ENCODE assay signal across 1 cellular context in the genomic region with DNA sequence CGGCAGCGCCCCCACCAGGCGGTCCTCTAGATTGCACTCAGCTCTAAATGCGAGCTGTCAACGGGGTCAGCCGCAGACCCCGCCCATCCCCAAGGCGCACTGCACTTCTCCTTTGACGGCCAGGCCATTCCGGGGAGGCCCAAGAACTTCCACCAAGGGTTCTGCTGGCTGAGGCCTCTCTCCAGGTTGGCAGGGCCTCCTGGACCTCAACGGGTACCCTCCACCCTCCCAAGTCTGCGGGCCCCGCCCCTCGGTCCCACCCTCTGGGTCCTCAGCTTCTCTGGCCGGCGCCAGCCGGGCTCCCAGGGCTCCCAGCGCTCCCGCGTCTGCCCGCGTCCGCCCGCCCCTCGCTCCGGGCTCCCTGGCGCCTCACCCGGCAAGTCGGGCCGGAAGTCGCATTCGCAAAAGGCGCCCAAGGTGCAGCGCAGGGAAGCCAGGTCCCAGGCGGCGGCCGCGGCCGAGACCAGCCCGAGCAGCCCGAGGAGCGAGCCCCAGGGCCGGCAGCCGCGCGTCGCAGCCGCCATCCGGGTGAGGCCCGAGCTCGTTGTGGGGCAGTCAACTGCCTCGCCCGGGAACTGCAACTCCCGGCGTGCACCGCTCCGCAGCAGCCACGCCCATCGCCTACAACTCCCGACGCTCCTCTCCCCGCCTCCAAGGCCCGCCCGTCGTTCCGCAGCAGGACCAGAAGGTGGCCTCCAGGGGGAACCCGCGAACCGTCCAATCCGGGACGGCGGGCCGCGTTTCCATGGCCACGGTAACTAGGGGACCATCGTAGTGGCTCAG.
TF ChIP-seq lines count a peak whose summit lies in the region.

A gene (minus strand): TSS at position 548 of the 783 bp plus-strand sequence. CDS start 24 bp downstream, at position 524.

TF ChIP-seq in K562, 482 proteins besides CTCF, POLR2A, EP300 and RAD21 (continued from another document and continues in another):
- TF ChIP-seq, protein P1, sequence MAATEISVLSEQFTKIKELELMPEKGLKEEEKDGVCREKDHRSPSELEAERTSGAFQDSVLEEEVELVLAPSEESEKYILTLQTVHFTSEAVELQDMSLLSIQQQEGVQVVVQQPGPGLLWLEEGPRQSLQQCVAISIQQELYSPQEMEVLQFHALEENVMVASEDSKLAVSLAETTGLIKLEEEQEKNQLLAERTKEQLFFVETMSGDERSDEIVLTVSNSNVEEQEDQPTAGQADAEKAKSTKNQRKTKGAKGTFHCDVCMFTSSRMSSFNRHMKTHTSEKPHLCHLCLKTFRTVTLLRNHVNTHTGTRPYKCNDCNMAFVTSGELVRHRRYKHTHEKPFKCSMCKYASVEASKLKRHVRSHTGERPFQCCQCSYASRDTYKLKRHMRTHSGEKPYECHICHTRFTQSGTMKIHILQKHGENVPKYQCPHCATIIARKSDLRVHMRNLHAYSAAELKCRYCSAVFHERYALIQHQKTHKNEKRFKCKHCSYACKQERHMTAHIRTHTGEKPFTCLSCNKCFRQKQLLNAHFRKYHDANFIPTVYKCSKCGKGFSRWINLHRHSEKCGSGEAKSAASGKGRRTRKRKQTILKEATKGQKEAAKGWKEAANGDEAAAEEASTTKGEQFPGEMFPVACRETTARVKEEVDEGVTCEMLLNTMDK (IDR thresholded peaks at IDR 0.05; ENCODE audit: borderline replicate concordance, insufficient read depth, low read depth, low read length, poor library complexity, severe bottlenecking), result peak; percentile 8
- TF ChIP-seq, protein P2, sequence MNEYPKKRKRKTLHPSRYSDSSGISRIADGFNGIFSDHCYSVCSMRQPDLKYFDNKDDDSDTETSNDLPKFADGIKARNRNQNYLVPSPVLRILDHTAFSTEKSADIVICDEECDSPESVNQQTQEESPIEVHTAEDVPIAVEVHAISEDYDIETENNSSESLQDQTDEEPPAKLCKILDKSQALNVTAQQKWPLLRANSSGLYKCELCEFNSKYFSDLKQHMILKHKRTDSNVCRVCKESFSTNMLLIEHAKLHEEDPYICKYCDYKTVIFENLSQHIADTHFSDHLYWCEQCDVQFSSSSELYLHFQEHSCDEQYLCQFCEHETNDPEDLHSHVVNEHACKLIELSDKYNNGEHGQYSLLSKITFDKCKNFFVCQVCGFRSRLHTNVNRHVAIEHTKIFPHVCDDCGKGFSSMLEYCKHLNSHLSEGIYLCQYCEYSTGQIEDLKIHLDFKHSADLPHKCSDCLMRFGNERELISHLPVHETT (CRISPR knock-in tag; conservative IDR thresholded peaks at IDR 0.05 in 1 of 2, IDR thresholded peaks at IDR 0.05 in 1 of 2), result 0 out of 4 replicates have a peak, but pooled peaks of 1 of the 2 experiments have one; percentile 28
- TF ChIP-seq POLR2AphosphoS5 (IDR thresholded peaks at IDR 0.05; ENCODE audit: control insufficient read depth, insufficient read depth, low read depth, low read length), result peak; percentile 58; the same call in 1 of the 2 replicates
- TF ChIP-seq GATAD2A (IDR thresholded peaks at IDR 0.05), result 0 out of 2 replicates have a peak, but pooled peaks have one; percentile 66
- TF ChIP-seq ATF1 (CRISPR knock-in tag; IDR thresholded peaks at IDR 0.05), result no peak
- TF ChIP-seq ATF1 (tag; IDR thresholded peaks at IDR 0.05), result peak; percentile 86
- TF ChIP-seq E2F3 (CRISPR knock-in tag; IDR thresholded peaks at IDR 0.05), result 0 out of 2 replicates have a peak, but pooled peaks have one; percentile 35
- TF ChIP-seq, protein P3, sequence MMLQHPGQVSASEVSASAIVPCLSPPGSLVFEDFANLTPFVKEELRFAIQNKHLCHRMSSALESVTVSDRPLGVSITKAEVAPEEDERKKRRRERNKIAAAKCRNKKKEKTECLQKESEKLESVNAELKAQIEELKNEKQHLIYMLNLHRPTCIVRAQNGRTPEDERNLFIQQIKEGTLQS (IDR thresholded peaks at IDR 0.05), result no peak
- TF ChIP-seq, protein P3 (CRISPR knock-in tag; conservative IDR thresholded peaks at IDR 0.05), result no peak; the same call in 1 of the 2 replicates
- TF ChIP-seq, protein P4, sequence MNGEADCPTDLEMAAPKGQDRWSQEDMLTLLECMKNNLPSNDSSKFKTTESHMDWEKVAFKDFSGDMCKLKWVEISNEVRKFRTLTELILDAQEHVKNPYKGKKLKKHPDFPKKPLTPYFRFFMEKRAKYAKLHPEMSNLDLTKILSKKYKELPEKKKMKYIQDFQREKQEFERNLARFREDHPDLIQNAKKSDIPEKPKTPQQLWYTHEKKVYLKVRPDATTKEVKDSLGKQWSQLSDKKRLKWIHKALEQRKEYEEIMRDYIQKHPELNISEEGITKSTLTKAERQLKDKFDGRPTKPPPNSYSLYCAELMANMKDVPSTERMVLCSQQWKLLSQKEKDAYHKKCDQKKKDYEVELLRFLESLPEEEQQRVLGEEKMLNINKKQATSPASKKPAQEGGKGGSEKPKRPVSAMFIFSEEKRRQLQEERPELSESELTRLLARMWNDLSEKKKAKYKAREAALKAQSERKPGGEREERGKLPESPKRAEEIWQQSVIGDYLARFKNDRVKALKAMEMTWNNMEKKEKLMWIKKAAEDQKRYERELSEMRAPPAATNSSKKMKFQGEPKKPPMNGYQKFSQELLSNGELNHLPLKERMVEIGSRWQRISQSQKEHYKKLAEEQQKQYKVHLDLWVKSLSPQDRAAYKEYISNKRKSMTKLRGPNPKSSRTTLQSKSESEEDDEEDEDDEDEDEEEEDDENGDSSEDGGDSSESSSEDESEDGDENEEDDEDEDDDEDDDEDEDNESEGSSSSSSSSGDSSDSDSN (IDR thresholded peaks at IDR 0.05; ENCODE audit: borderline replicate concordance in 1 of 2, low read depth in 2 of 2, low read length in 2 of 2), result peak; percentile 60 to 93; a peak in 3 of 4 replicates
- TF ChIP-seq, protein P5, sequence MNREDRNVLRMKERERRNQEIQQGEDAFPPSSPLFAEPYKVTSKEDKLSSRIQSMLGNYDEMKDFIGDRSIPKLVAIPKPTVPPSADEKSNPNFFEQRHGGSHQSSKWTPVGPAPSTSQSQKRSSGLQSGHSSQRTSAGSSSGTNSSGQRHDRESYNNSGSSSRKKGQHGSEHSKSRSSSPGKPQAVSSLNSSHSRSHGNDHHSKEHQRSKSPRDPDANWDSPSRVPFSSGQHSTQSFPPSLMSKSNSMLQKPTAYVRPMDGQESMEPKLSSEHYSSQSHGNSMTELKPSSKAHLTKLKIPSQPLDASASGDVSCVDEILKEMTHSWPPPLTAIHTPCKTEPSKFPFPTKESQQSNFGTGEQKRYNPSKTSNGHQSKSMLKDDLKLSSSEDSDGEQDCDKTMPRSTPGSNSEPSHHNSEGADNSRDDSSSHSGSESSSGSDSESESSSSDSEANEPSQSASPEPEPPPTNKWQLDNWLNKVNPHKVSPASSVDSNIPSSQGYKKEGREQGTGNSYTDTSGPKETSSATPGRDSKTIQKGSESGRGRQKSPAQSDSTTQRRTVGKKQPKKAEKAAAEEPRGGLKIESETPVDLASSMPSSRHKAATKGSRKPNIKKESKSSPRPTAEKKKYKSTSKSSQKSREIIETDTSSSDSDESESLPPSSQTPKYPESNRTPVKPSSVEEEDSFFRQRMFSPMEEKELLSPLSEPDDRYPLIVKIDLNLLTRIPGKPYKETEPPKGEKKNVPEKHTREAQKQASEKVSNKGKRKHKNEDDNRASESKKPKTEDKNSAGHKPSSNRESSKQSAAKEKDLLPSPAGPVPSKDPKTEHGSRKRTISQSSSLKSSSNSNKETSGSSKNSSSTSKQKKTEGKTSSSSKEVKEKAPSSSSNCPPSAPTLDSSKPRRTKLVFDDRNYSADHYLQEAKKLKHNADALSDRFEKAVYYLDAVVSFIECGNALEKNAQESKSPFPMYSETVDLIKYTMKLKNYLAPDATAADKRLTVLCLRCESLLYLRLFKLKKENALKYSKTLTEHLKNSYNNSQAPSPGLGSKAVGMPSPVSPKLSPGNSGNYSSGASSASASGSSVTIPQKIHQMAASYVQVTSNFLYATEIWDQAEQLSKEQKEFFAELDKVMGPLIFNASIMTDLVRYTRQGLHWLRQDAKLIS (CRISPR knock-in tag; IDR thresholded peaks at IDR 0.05), result no peak
- peak; percentile 90 for TF ChIP-seq CREM (IDR thresholded peaks at IDR 0.05; ENCODE audit: low read depth)
- TF ChIP-seq, protein P6, sequence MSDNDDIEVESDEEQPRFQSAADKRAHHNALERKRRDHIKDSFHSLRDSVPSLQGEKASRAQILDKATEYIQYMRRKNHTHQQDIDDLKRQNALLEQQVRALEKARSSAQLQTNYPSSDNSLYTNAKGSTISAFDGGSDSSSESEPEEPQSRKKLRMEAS (CRISPR knock-in tag; IDR thresholded peaks at IDR 0.05), result 0 out of 2 replicates have a peak, but pooled peaks have one; percentile 93
- TF ChIP-seq, protein P7, sequence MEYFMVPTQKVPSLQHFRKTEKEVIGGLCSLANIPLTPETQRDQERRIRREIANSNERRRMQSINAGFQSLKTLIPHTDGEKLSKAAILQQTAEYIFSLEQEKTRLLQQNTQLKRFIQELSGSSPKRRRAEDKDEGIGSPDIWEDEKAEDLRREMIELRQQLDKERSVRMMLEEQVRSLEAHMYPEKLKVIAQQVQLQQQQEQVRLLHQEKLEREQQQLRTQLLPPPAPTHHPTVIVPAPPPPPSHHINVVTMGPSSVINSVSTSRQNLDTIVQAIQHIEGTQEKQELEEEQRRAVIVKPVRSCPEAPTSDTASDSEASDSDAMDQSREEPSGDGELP (CRISPR knock-in tag; IDR thresholded peaks at IDR 0.05; ENCODE audit: borderline replicate concordance), result peak; percentile 45; the same call in 1 of the 2 replicates
- TF ChIP-seq TAF1 (IDR thresholded peaks at IDR 0.05; ENCODE audit: control insufficient read depth, extremely low read depth, insufficient read depth, low read length, severe bottlenecking), result peak; percentile 72
- TF ChIP-seq, protein P8, sequence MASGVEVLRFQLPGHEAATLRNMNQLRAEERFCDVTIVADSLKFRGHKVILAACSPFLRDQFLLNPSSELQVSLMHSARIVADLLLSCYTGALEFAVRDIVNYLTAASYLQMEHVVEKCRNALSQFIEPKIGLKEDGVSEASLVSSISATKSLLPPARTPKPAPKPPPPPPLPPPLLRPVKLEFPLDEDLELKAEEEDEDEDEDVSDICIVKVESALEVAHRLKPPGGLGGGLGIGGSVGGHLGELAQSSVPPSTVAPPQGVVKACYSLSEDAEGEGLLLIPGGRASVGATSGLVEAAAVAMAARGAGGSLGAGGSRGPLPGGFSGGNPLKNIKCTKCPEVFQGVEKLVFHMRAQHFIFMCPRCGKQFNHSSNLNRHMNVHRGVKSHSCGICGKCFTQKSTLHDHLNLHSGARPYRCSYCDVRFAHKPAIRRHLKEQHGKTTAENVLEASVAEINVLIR (CRISPR knock-in tag; IDR thresholded peaks at IDR 0.05), result no peak
- TF ChIP-seq TOE1 (IDR thresholded peaks at IDR 0.05; ENCODE audit: borderline replicate concordance), result peak; percentile 70; the same call in 1 of the 2 replicates
- TF ChIP-seq TOE1 (CRISPR knock-in tag; IDR thresholded peaks at IDR 0.05; ENCODE audit: borderline replicate concordance, low read depth), result no peak
- peak; percentile 76 to 98 for TF ChIP-seq NONO (IDR thresholded peaks at IDR 0.05; ENCODE audit: low read depth in 2 of 2, low read length in 1 of 2)
- no peak for TF ChIP-seq MYBL2 (IDR thresholded peaks at IDR 0.05; ENCODE audit: low read depth)
- TF ChIP-seq MYBL2 (CRISPR knock-in tag; IDR thresholded peaks at IDR 0.05; ENCODE audit: borderline replicate concordance), result no peak
- TF ChIP-seq SMARCB1 (IDR thresholded peaks at IDR 0.05; ENCODE audit: insufficient read length, low read depth), result no peak
- TF ChIP-seq KLF13 (tag; IDR thresholded peaks at IDR 0.05; ENCODE audit: borderline replicate concordance, low read depth), result peak; percentile 60; the same call in 1 of the 2 replicates
- no peak for TF ChIP-seq ZC3H11A (IDR thresholded peaks at IDR 0.05; ENCODE audit: low read depth, low read length)
- TF ChIP-seq ZNF175 (CRISPR knock-in tag; IDR thresholded peaks at IDR 0.05; ENCODE audit: low read depth), result peak; percentile 81
- no peak for TF ChIP-seq HNRNPL (IDR thresholded peaks at IDR 0.05; ENCODE audit: low read depth, low read length)
- TF ChIP-seq SPI1 (IDR thresholded peaks at IDR 0.05; ENCODE audit: borderline replicate concordance, low read depth, low read length), result peak; percentile 91
- TF ChIP-seq TCF7L2 (IDR thresholded peaks at IDR 0.05; ENCODE audit: low read depth, low read length), result no peak
- TF ChIP-seq SOX6 (IDR thresholded peaks at IDR 0.05), result 0 out of 2 replicates have a peak, but pooled peaks have one; percentile 23
- peak; percentile 85; the same call in 1 of the 2 replicates for TF ChIP-seq ZNF76 (CRISPR knock-in tag; IDR thresholded peaks at IDR 0.05; ENCODE audit: borderline replicate concordance)
- TF ChIP-seq CEBPG (CRISPR knock-in tag; IDR thresholded peaks at IDR 0.05), result no peak
- TF ChIP-seq CEBPG (tag; conservative IDR thresholded peaks at IDR 0.05 in 1 of 2, IDR thresholded peaks at IDR 0.05 in 1 of 2), result no peak
- peak; percentile 98 for TF ChIP-seq ZFX (CRISPR knock-in tag; IDR thresholded peaks at IDR 0.05)
- TF ChIP-seq, protein P9, sequence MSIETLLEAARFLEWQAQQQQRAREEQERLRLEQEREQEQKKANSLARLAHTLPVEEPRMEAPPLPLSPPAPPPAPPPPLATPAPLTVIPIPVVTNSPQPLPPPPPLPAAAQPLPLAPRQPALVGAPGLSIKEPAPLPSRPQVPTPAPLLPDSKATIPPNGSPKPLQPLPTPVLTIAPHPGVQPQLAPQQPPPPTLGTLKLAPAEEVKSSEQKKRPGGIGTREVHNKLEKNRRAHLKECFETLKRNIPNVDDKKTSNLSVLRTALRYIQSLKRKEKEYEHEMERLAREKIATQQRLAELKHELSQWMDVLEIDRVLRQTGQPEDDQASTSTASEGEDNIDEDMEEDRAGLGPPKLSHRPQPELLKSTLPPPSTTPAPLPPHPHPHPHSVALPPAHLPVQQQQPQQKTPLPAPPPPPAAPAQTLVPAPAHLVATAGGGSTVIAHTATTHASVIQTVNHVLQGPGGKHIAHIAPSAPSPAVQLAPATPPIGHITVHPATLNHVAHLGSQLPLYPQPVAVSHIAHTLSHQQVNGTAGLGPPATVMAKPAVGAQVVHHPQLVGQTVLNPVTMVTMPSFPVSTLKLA (conservative IDR thresholded peaks at IDR 0.05), result peak in 1 of 2 experiments; percentile 78
- peak; percentile 73 for TF ChIP-seq POU5F1 (IDR thresholded peaks at IDR 0.05; ENCODE audit: borderline replicate concordance, low read depth, low read length, partially characterized antibody)
- TF ChIP-seq TBL1XR1 (IDR thresholded peaks at IDR 0.05; ENCODE audit: low read length in 2 of 2), result peak in 1 of 2 experiments; percentile 25; a peak in 1 of 4 replicates
- peak; percentile 92 for TF ChIP-seq KDM5B (IDR thresholded peaks at IDR 0.05; ENCODE audit: insufficient replicate concordance, low read depth, low read length)
- TF ChIP-seq NRF1 (conservative IDR thresholded peaks at IDR 0.05 in 1 of 2, IDR thresholded peaks at IDR 0.05 in 1 of 2), result peak; percentile 66 to 69
- no peak for TF ChIP-seq ZNF134 (CRISPR knock-in tag; conservative IDR thresholded peaks at IDR 0.05)
- TF ChIP-seq SUPT5H (IDR thresholded peaks at IDR 0.05), result peak; percentile 50; the same call in 1 of the 2 replicates
- no peak for TF ChIP-seq ZNF124 (CRISPR knock-in tag; IDR thresholded peaks at IDR 0.05)
- TF ChIP-seq, protein P10, sequence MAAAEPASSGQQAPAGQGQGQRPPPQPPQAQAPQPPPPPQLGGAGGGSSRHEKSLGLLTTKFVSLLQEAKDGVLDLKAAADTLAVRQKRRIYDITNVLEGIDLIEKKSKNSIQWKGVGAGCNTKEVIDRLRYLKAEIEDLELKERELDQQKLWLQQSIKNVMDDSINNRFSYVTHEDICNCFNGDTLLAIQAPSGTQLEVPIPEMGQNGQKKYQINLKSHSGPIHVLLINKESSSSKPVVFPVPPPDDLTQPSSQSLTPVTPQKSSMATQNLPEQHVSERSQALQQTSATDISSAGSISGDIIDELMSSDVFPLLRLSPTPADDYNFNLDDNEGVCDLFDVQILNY (CRISPR knock-in tag; IDR thresholded peaks at IDR 0.05), result peak; percentile 57; the same call in 1 of the 2 replicates
- TF ChIP-seq RB1 (IDR thresholded peaks at IDR 0.05; ENCODE audit: low read depth), result peak; percentile 88
